In genomic region chr7:83472376-83472775, GRCh38 we compare ENCODE assay signal across 27 cellular contexts.
DNase-seq lines count a peak whose midpoint lies in the region; ATAC-seq, FAIRE-seq and TF ChIP-seq lines count a peak whose summit lies in the region.
"Had no signal": no experiment of that assay in that cellular context is flagged by ENCODE, and none has a peak within 500 bp of the region (broad histone marks: within the 10 kb centered on the region; RNA-seq: fewer than 3 reads in every experiment).

No MANE protein-coding gene starts in this region.

- intact Hi-C loops in kidney (cut with DNase I) = no loop called here

- H3K36me3 ChIP-seq in kidney (ENCODE audit: control insufficient read depth in 1 of 2, insufficient read depth in 2 of 2, low read length in 2 of 2) = no peaks in the 10 kb centered on the region
- H3K36me3 ChIP-seq: BE2C, BLaER1 had no signal

- CTCF ChIA-PET in WTC11 (lab: Charles Lee) = no interaction called here

- H3K27ac Mint-ChIP-seq in WTC11 = no peak overlapping the region
- H3K27ac Mint-ChIP-seq: CD14-positive monocyte; CD4-positive, alpha-beta memory T cell; CD4-positive, CD25-positive, alpha-beta regulatory T cell; CD8-positive, alpha-beta memory T cell had no signal

- H3K27ac ChIP-seq in kidney (ENCODE audit: low read depth in 2 of 2, low read length in 2 of 2) = no peak overlapping the region
- H3K27ac ChIP-seq: BLaER1 had no signal

- ATAC-seq in WTC11 (no peak), GM21786 (IDR thresholded peaks at IDR 0.05; ENCODE audit: unreplicated experiment) (no peak)
- ATAC-seq: GM12878 had no signal

- no peak overlapping the region for H3K4me3 Mint-ChIP-seq in WTC11
- H3K4me3 Mint-ChIP-seq: CD14-positive monocyte; CD4-positive, alpha-beta memory T cell; CD4-positive, CD25-positive, alpha-beta regulatory T cell; CD8-positive, alpha-beta memory T cell had no signal

- in situ Hi-C loops in GM13976 (cut with MboI; ENCODE audit: low sequenced_read_pairs, unreplicated experiment) = no loop called here

- DNase-seq in LHCN-M2 (ENCODE audit: low read depth) (peak; percentile 70), WTC11 (ENCODE audit: low spot score) (no peak), myocyte (ENCODE audit: low read depth) (peak; percentile 42), GM13976 (ENCODE audit: low spot score) (no peak), kidney (no peak)
- DNase-seq: 8988T; ACHN; BE2C; C1 segment of cervical spinal cord; CD4-positive, alpha-beta memory T cell; CD4-positive, CD25-positive, alpha-beta regulatory T cell; CD8-positive, alpha-beta memory T cell; COR-L47; DMS 273 treated with DMSO at 0.1 percent for 48 hours; DMS153; DMS53; DMS79; DND-41; EL; GDM1 had no signal

- H3K4me1 ChIP-seq in kidney (ENCODE audit: control insufficient read depth in 1 of 2, insufficient read depth in 1 of 2, low read depth in 1 of 2, low read length in 2 of 2) = no peaks in the 10 kb centered on the region
- H3K4me1 ChIP-seq: BLaER1 had no signal

- H3K9me3 Mint-ChIP-seq in WTC11 = no peaks in the 10 kb centered on the region
- H3K9me3 Mint-ChIP-seq: CD14-positive monocyte had no signal

- no peak overlapping the region for H3K9ac ChIP-seq in kidney (ENCODE audit: low read length in 2 of 2)
- H3K9ac ChIP-seq: BLaER1 had no signal

- no peaks in the 10 kb centered on the region for H3K36me3 Mint-ChIP-seq in WTC11
- H3K36me3 Mint-ChIP-seq: CD14-positive monocyte; CD4-positive, alpha-beta memory T cell; CD4-positive, CD25-positive, alpha-beta regulatory T cell; CD8-positive, alpha-beta memory T cell had no signal

- POLR2A ChIA-PET in WTC11 (lab: Charles Lee) = no interaction called here

- H3K4me3 ChIP-seq in kidney (ENCODE audit: low read length in 2 of 2) = no peak overlapping the region
- H3K4me3 ChIP-seq: BLaER1, GM12878 had no signal

- H3K4me1 Mint-ChIP-seq in WTC11 = peaks cover 54% of the 10 kb centered on the region
- H3K4me1 Mint-ChIP-seq: CD14-positive monocyte; CD4-positive, alpha-beta memory T cell; CD4-positive, CD25-positive, alpha-beta regulatory T cell; CD8-positive, alpha-beta memory T cell had no signal

- TF ChIP-seq CTCF in WTC11 (IDR thresholded peaks at IDR 0.05) (no peak), GM13976 (IDR thresholded peaks at IDR 0.05; ENCODE audit: borderline replicate concordance, control extremely low read depth, extremely low read depth, insufficient read depth, missing control alignments) (no peak), kidney (IDR thresholded peaks at IDR 0.05; ENCODE audit: borderline replicate concordance, extremely low read depth, insufficient read depth) (no peak)

- H3K27me3 Mint-ChIP-seq in WTC11 (ENCODE audit: low read depth) = peaks cover 3% of the 10 kb centered on the region; the same call in 1 of the 2 replicates
- H3K27me3 Mint-ChIP-seq: CD4-positive, alpha-beta memory T cell; CD4-positive, CD25-positive, alpha-beta regulatory T cell; CD8-positive, alpha-beta memory T cell had no signal

- no peaks in the 10 kb centered on the region for H3K9me3 ChIP-seq in kidney (ENCODE audit: control insufficient read depth in 1 of 2, low read length in 2 of 2)
- H3K9me3 ChIP-seq: BE2C, BLaER1 had no signal

- FAIRE-seq in kidney (lab: Jason Lieb, UNC) = no peak
- FAIRE-seq: A204.1, GM12878, GM12892, GM19239 had no signal

TF ChIP-seq in WTC11, 78 proteins besides CTCF, POLR2A, EP300 and RAD21:
- TF ChIP-seq PRRX2 (CRISPR knock-in tag; IDR thresholded peaks at IDR 0.05) = 0 out of 2 replicates have a peak, but pooled peaks have one; percentile 61
- TF ChIP-seq KAT7 (CRISPR knock-in tag; IDR thresholded peaks at IDR 0.05; ENCODE audit: borderline replicate concordance) = no peak

Comparison
In these comparisons a context has a peak if more than half of its experiments do, and no peak if none do; other contexts are left out.
1. DNase-seq: peak in LHCN-M2 (single experiment) and myocyte (single experiment); none in WTC11 (single experiment), GM13976 (single experiment) and kidney (single experiment).